In the genomic region with DNA sequence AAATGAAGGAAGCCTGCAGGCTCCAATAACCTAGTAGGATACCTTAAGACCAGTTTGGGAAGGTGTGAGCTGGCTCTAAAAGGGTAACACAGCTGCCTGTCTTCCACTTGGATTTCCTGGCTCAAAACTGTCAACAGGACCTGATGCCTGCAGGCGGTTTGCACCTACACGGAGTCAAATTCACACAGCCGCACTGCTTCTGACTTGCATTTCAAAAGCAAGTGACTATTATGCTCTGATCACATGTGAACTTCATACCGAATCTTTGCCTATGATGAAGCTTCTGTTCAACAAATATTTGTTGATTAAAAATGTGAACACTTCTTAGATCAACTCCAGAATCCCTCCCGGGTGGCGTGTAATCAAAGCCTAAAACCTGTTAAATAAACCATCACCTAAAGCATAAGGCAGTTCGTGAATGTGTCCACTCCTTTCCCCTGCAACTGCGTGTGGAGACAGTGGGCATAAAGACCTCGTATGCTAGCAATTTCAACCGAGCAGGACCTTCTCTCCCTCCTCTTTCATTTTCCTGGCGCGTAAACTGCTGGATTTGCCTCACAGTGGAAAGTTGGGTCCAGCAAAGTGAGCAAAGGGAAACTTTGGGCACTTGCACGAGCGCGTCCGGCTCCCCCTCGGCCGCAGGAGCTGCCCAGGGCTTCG, we compare ENCODE assay signal across 8 cellular contexts. TPM values are rescaled to one million over a fixed set of nuclear protein-coding genes. Genes with fewer than 3 reads are reported as not detected.
DNase-seq lines count a peak whose midpoint lies in the region; ATAC-seq and TF ChIP-seq lines count a peak whose summit lies in the region.

No MANE protein-coding gene starts in this region.

- no peak for TF ChIP-seq POLR2A in stomach (IDR thresholded peaks at IDR 0.05)

- H3K27ac ChIP-seq in stomach = peak overlapping the region; percentile 10 to 78 (median 72)

- POLR2A ChIA-PET in activated CD4-positive, alpha-beta memory T cell treated with anti-CD3 and anti-CD28 coated beads, Interleukin-2, amount 10 ng/mL, durations not matched to agents 7 days and 5 days (lab: Charles Lee) = no interaction called here

- DNase-seq in NCI-H526 (lab: John Stamatoyannopoulos, UW) = peak; percentile 11 to 34
- DNase-seq in NCI-H526 treated with DMSO at 0.1 percent for 48 hours (lab: John Stamatoyannopoulos, UW) = no peak
- no peak for DNase-seq in activated CD4-positive, alpha-beta memory T cell treated with anti-CD3 and anti-CD28 coated beads, Interleukin-2, amount 10 ng/mL, durations not matched to agents 7 days and 5 days
- DNase-seq in immature natural killer cell = no peak
- DNase-seq in stomach = no peak
- no peak for DNase-seq in middle frontal gyrus (ENCODE audit: extremely low spot score, low spot score)

- no peak overlapping the region for H3K27ac Mint-ChIP-seq in activated CD4-positive, alpha-beta memory T cell treated with anti-CD3 and anti-CD28 coated beads, Interleukin-2, amount 10 ng/mL, durations not matched to agents 7 days and 5 days
- no peak overlapping the region for H3K27ac Mint-ChIP-seq in immature natural killer cell

- TF ChIP-seq CTCF in stomach (IDR thresholded peaks at IDR 0.05) = no peak

- no peaks in the 10 kb centered on the region for H3K9me3 Mint-ChIP-seq in activated CD4-positive, alpha-beta memory T cell treated with anti-CD3 and anti-CD28 coated beads, Interleukin-2, amount 10 ng/mL, durations not matched to agents 7 days and 5 days
- no peaks in the 10 kb centered on the region for H3K9me3 Mint-ChIP-seq in immature natural killer cell

- TF ChIP-seq EP300 in stomach (IDR thresholded peaks at IDR 0.05) = no peak

- H3K4me3 ChIP-seq in stomach = peak overlapping the region; percentile 61 to 84 (median 72)

- peak overlapping the region; percentile 24 for H3K4me3 Mint-ChIP-seq in activated CD4-positive, alpha-beta memory T cell treated with anti-CD3 and anti-CD28 coated beads, Interleukin-2, amount 10 ng/mL, durations not matched to agents 7 days and 5 days
- H3K4me3 Mint-ChIP-seq in immature natural killer cell = peak overlapping the region; percentile 8 to 53 (median 46)

- WGBS in stomach, 5 donors = 8 to 17% (median 9%) methylated on average over 11 to 19 of the region's 19 CpGs

- H3K9me3 ChIP-seq in stomach = no peaks in the 10 kb centered on the region

- peaks cover 3% of the 10 kb centered on the region for H3K36me3 Mint-ChIP-seq in activated CD4-positive, alpha-beta memory T cell treated with anti-CD3 and anti-CD28 coated beads, Interleukin-2, amount 10 ng/mL, durations not matched to agents 7 days and 5 days (ENCODE audit: low read depth)
- H3K36me3 Mint-ChIP-seq in immature natural killer cell = no peaks in the 10 kb centered on the region

- intact Hi-C loops in stomach (cut with DNase I; ENCODE audit: low total_unique reads) = no loop called here

- no peaks in the 10 kb centered on the region for H3K36me3 ChIP-seq in stomach

- CTCF ChIA-PET in activated CD4-positive, alpha-beta memory T cell treated with anti-CD3 and anti-CD28 coated beads, Interleukin-2, amount 10 ng/mL, durations not matched to agents 7 days and 5 days (lab: Charles Lee) = no interaction called here

- ATAC-seq in HG03135 (IDR thresholded peaks at IDR 0.05; ENCODE audit: unreplicated experiment) = no peak
- no peak for ATAC-seq in HG02610 (IDR thresholded peaks at IDR 0.05; ENCODE audit: unreplicated experiment)

- peaks cover 12 to 25% (median 21%) of the 10 kb centered on the region in 4 donors for H3K4me1 ChIP-seq in stomach

- H3K27me3 ChIP-seq in stomach = peaks cover 0 to 51% (median 23%) of the 10 kb centered on the region in 3 donors

- H3K27me3 Mint-ChIP-seq in activated CD4-positive, alpha-beta memory T cell treated with anti-CD3 and anti-CD28 coated beads, Interleukin-2, amount 10 ng/mL, durations not matched to agents 7 days and 5 days = peaks cover 75% of the 10 kb centered on the region
- H3K27me3 Mint-ChIP-seq in immature natural killer cell (ENCODE audit: low read depth in 3 of 3) = peaks cover 15 to 32% (median 17%) of the 10 kb centered on the region in 3 donors

- peaks cover 10% of the 10 kb centered on the region for H3K4me1 Mint-ChIP-seq in activated CD4-positive, alpha-beta memory T cell treated with anti-CD3 and anti-CD28 coated beads, Interleukin-2, amount 10 ng/mL, durations not matched to agents 7 days and 5 days
- peaks cover 6 to 9% of the 10 kb centered on the region in 2 donors for H3K4me1 Mint-ChIP-seq in immature natural killer cell

RNA-seq across cellular contexts. Expression of gene CRACDL, which starts 0.8 kb away (rescaled TPM):
- total RNA-seq in activated CD4-positive, alpha-beta memory T cell treated with anti-CD3 and anti-CD28 coated beads, Interleukin-2, amount 10 ng/mL, durations not matched to agents 7 days and 5 days = under 1 TPM; 0.18 to 0.20 TPM
- polyA plus RNA-seq in immature natural killer cell (under 1 TPM in 2 of 3 donors, not detected in 1; 0.40 to 0.80 TPM), stomach (1 to 10 TPM; 5.4 to 5.8 (median 5.5) TPM)
- 100 to 1,000 TPM in 1 of 5 donors, 10 to 100 TPM in 2, 1 to 10 TPM in 2; 6.2 to 205 (median 24.3) TPM for total RNA-seq in stomach

Comparison
In these comparisons a context has a peak if more than half of its experiments do, and no peak if none do; other contexts are left out.
1. DNase-seq: peak in NCI-H526 (2 of 2); none in NCI-H526 treated with DMSO at 0.1 percent for 48 hours (single experiment), activated CD4-positive, alpha-beta memory T cell treated with anti-CD3 and anti-CD28 coated beads, Interleukin-2, amount 10 ng/mL, durations not matched to agents 7 days and 5 days (single experiment), immature natural killer cell (0 of 3), stomach (single experiment) and middle frontal gyrus (single experiment).
2. RNA of gene CRACDL, which starts 0.8 kb away (total RNA-seq): 6.2 to 205 TPM in stomach; 0.18 to 0.20 TPM in activated CD4-positive, alpha-beta memory T cell treated with anti-CD3 and anti-CD28 coated beads, Interleukin-2, amount 10 ng/mL, durations not matched to agents 7 days and 5 days; every median in the first group is over 4 times any median in the second.